26 cellular contexts compared by ENCODE assay signal in the genomic region with DNA sequence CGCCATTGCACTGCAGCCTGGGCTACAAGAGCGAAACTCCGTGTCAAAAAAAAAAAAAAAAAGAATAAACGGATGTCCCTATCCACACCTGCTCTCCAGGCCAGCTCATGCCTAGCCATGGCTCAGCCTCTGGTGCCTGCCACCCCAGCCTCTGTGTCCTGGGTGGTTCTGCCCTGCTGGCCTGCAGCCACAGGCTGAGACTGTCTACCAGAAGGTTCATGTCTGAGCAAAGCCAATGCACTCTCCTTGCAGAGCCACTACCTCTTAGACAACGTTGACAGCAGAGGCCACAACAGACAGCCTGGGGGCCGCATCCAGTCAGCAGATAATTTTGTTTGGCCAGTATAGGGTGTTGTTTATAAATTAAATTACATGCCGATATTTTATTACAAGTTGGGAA.
DNase-seq lines count a peak whose midpoint lies in the region; ATAC-seq, FAIRE-seq and TF ChIP-seq lines count a peak whose summit lies in the region.
"Had no signal": no experiment of that assay in that cellular context is flagged by ENCODE, and none has a peak within 500 bp of the region (broad histone marks: within the 10 kb centered on the region; RNA-seq: fewer than 3 reads in every experiment).

No MANE protein-coding gene starts in this region.

- no peaks in the 10 kb centered on the region for H3K27me3 ChIP-seq in Panc1 (ENCODE audit: control insufficient read depth, insufficient read depth, low read length)
- H3K27me3 ChIP-seq: BE2C; BLaER1 treated with 17β-estradiol and CSF1 and Interleukin-3, amounts not matched to agents 10 nM and 100 nM had no signal

- H3K4me1 ChIP-seq in Panc1 (ENCODE audit: control insufficient read depth, insufficient read depth, low read length): peaks cover 67% of the 10 kb centered on the region
- H3K4me1 ChIP-seq in kidney (ENCODE audit: control insufficient read depth in 1 of 2, insufficient read depth in 1 of 2, low read depth in 1 of 2, low read length in 2 of 2): peaks cover 15 to 22% of the 10 kb centered on the region in 2 donors
- H3K4me1 ChIP-seq: BE2C, HAP-1 had no signal

- in situ Hi-C loops in Panc1 (cut with HindIII; ENCODE audit: low pct_unique_long_range_greater_than_20kb, low sequenced_read_pairs): no loop called here

- CTCF ChIA-PET in Panc1 (lab: Charles Lee): no interaction called here

- H3K9me3 ChIP-seq in Panc1 (ENCODE audit: control insufficient read depth, insufficient read depth, low read depth, low read length) (no peaks in the 10 kb centered on the region), kidney (ENCODE audit: control insufficient read depth in 1 of 2, low read length in 2 of 2) (no peaks in the 10 kb centered on the region)
- H3K9me3 ChIP-seq: BE2C, HAP-1 had no signal

- peak overlapping the region; percentile 80; the same call in 1 of the 2 replicates for H3K27ac ChIP-seq in Panc1 (ENCODE audit: low read length)
- H3K27ac ChIP-seq in kidney (ENCODE audit: low read depth in 2 of 2, low read length in 2 of 2): no peak overlapping the region
- H3K27ac ChIP-seq: BLaER1 treated with 17β-estradiol and CSF1 and Interleukin-3, amounts not matched to agents 10 nM and 100 nM had no signal

- DNase-seq in activated CD8-positive, alpha-beta memory T cell treated with anti-CD3 and anti-CD28 coated beads for 24 hours: peak; percentile 21
- DNase-seq in activated CD8-positive, alpha-beta memory T cell treated with anti-CD3 and anti-CD28 coated beads, Interleukin-2, amount 50 U/mL, for 4 hours: no peak
- no peak for DNase-seq in Panc1 (ENCODE audit: low read depth, low spot score)
- peak; percentile 39 for DNase-seq in kidney
- no peak for DNase-seq in NCI-H2029 (lab: John Stamatoyannopoulos, UW)
- DNase-seq: 8988T; ACHN; AML-193; BE2C; CD4-positive, alpha-beta T cell; CD8-positive, alpha-beta memory T cell; DMS 273 treated with DMSO at 0.1 percent for 48 hours; DMS79; EL; GDM1; GOT3; HFFc6 had no signal

- no peaks in the 10 kb centered on the region for H3K36me3 ChIP-seq in Panc1 (ENCODE audit: control insufficient read depth, insufficient read depth, low read length)
- H3K36me3 ChIP-seq in kidney (ENCODE audit: control insufficient read depth in 1 of 2, insufficient read depth in 2 of 2, low read length in 2 of 2): no peaks in the 10 kb centered on the region
- H3K36me3 ChIP-seq: BE2C; BLaER1 treated with 17β-estradiol and CSF1 and Interleukin-3, amounts not matched to agents 10 nM and 100 nM; HAP-1 had no signal

- no peak for ATAC-seq in Panc1
- no peak for ATAC-seq in HG02623 (IDR thresholded peaks at IDR 0.05; ENCODE audit: unreplicated experiment)
- ATAC-seq in GM18517 (IDR thresholded peaks at IDR 0.05; ENCODE audit: unreplicated experiment): no peak
- ATAC-seq: A549, GM12878 had no signal

- H3K4me3 ChIP-seq in Panc1 (ENCODE audit: low read depth in 2 of 2, low read length in 2 of 2) (no peak overlapping the region), kidney (ENCODE audit: low read length in 2 of 2) (no peak overlapping the region)
- H3K4me3 ChIP-seq: A549; BLaER1 treated with 17β-estradiol and CSF1 and Interleukin-3, amounts not matched to agents 10 nM and 100 nM; GM12878; HAP-1 had no signal

- POLR2A ChIA-PET in Panc1 (lab: Charles Lee): no interaction called here

- no peak overlapping the region for H3K9ac ChIP-seq in kidney (ENCODE audit: low read length in 2 of 2)
- H3K9ac ChIP-seq: BLaER1 treated with 17β-estradiol and CSF1 and Interleukin-3, amounts not matched to agents 10 nM and 100 nM had no signal

- no peak for FAIRE-seq in kidney (lab: Jason Lieb, UNC)
- FAIRE-seq: A549, D721Med, GM12878, GM18507, H54 had no signal

- intact Hi-C loops in Panc1 (cut with micrococcal nuclease; ENCODE audit: unreplicated experiment) (no loop called here), kidney (cut with DNase I) (no loop called here)

- no peak for TF ChIP-seq CTCF in Panc1 (IDR thresholded peaks at IDR 0.05)
- no peak for TF ChIP-seq CTCF in kidney (IDR thresholded peaks at IDR 0.05; ENCODE audit: borderline replicate concordance, extremely low read depth, insufficient read depth)

- BruUV-seq in Panc1 (replicated peaks; lab: Mats Ljungman, UMichigan): no TSS peak

Comparison
In these comparisons a context has a peak if more than half of its experiments do, and no peak if none do; other contexts are left out.
1. DNase-seq: peak in activated CD8-positive, alpha-beta memory T cell treated with anti-CD3 and anti-CD28 coated beads for 24 hours (single experiment) and kidney (single experiment); none in activated CD8-positive, alpha-beta memory T cell treated with anti-CD3 and anti-CD28 coated beads, Interleukin-2, amount 50 U/mL, for 4 hours (single experiment), Panc1 (single experiment) and NCI-H2029 (single experiment).